Comparison of ENCODE assay signal across 8 cellular contexts in the genomic region with DNA sequence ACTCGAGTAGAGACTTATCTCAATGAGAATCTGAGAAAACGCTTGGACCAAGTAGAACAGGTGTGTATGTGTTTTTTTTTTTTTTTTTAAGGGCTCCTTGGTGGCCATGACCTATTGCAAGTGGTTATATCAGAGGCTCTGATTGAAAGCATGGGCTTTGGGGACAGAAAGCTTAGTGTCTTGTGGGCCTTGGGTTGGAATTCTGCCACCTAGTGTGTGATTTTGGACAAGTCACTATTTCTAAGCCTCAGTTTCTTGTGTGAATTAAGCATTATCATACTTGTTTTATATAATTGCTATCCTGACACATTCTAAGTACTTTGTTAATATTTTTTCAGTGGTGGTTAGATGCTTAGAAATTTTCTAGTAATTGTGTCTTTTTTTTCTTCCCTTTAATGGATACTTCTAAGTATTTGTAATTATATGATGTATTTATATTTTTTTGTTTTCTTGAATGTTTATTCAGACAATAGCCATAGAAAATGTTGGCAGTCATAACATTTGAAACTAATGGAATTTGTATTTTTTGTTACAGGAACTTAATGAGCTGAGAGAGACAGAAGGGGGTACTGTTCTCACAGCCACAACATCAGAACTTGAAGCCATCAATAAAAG. TPM values are rescaled to one million over a fixed set of nuclear protein-coding genes. Genes with fewer than 3 reads are reported as not detected.
DNase-seq lines count a peak whose midpoint lies in the region; ATAC-seq and TF ChIP-seq lines count a peak whose summit lies in the region.

No MANE protein-coding gene starts in this region.

- POLR2A ChIA-PET in activated naive CD8-positive, alpha-beta T cell treated with anti-CD3 and anti-CD28 coated beads, Interleukin-2, amount 10 ng/mL, durations not matched to agents 7 days and 5 days (lab: Charles Lee), result interaction anchor here (0.7 kb wide), 1 partner anchor 83 kb away, joined by 4 read pairs; no protein-coding TSS in a partner anchor

- peak; percentile 61 for ATAC-seq in activated naive CD8-positive, alpha-beta T cell treated with anti-CD3 and anti-CD28 coated beads, Interleukin-2, amount 10 ng/mL, durations not matched to agents 7 days and 5 days (ENCODE audit: low read depth)
- ATAC-seq in lower lobe of right lung (no peak), HG02571 (IDR thresholded peaks at IDR 0.05; ENCODE audit: unreplicated experiment) (no peak)

- H3K9me3 ChIP-seq in lower lobe of right lung, result no peaks in the 10 kb centered on the region

- peak; percentile 54 for TF ChIP-seq CTCF in HFF-Myc (IDR thresholded peaks at IDR 0.05; ENCODE audit: low read depth, low read length, missing control alignments)
- peak; percentile 46 for TF ChIP-seq CTCF in lower lobe of right lung (IDR thresholded peaks at IDR 0.05)

- H3K36me3 ChIP-seq in lower lobe of right lung, result peaks cover 97% of the 10 kb centered on the region

- no peak for DNase-seq in activated naive CD8-positive, alpha-beta T cell treated with anti-CD3 and anti-CD28 coated beads, Interleukin-2, amount 10 ng/mL, durations not matched to agents 7 days and 5 days
- DNase-seq in activated naive CD8-positive, alpha-beta T cell treated with anti-CD3 and anti-CD28 coated beads for 36 hours, result no peak
- DNase-seq in HFF-Myc (ENCODE audit: extremely low read depth, low read depth), result peak; percentile 36
- DNase-seq in NCI-H82 (lab: John Stamatoyannopoulos, UW), result peak; percentile 81
- DNase-seq in brain pericyte (ENCODE audit: low read depth, low spot score), result peak; percentile 25
- DNase-seq in lower lobe of right lung, result no peak
- no peak for DNase-seq in NCI-H2107 treated with DMSO at 0.1 percent for 48 hours (lab: John Stamatoyannopoulos, UW; ENCODE audit: unreplicated experiment)

- H3K27ac ChIP-seq in lower lobe of right lung, result no peak overlapping the region

- H3K4me1 ChIP-seq in lower lobe of right lung, result no peaks in the 10 kb centered on the region

- no peaks in the 10 kb centered on the region for H3K4me1 Mint-ChIP-seq in activated naive CD8-positive, alpha-beta T cell treated with anti-CD3 and anti-CD28 coated beads, Interleukin-2, amount 10 ng/mL, durations not matched to agents 7 days and 5 days
- H3K4me1 Mint-ChIP-seq in activated naive CD8-positive, alpha-beta T cell treated with anti-CD3 and anti-CD28 coated beads for 36 hours, result no peaks in the 10 kb centered on the region

- H3K4me3 Mint-ChIP-seq in activated naive CD8-positive, alpha-beta T cell treated with anti-CD3 and anti-CD28 coated beads, Interleukin-2, amount 10 ng/mL, durations not matched to agents 7 days and 5 days, result no peak overlapping the region
- H3K4me3 Mint-ChIP-seq in activated naive CD8-positive, alpha-beta T cell treated with anti-CD3 and anti-CD28 coated beads for 36 hours, result no peak overlapping the region

- intact Hi-C loops in lower lobe of right lung (cut with DNase I), result no loop called here

- no peaks in the 10 kb centered on the region for H3K9me3 Mint-ChIP-seq in activated naive CD8-positive, alpha-beta T cell treated with anti-CD3 and anti-CD28 coated beads, Interleukin-2, amount 10 ng/mL, durations not matched to agents 7 days and 5 days
- H3K9me3 Mint-ChIP-seq in activated naive CD8-positive, alpha-beta T cell treated with anti-CD3 and anti-CD28 coated beads for 36 hours, result no peaks in the 10 kb centered on the region

- no peaks in the 10 kb centered on the region for H3K27me3 ChIP-seq in lower lobe of right lung (ENCODE audit: low read depth)

- peaks cover 19% of the 10 kb centered on the region for H3K36me3 Mint-ChIP-seq in activated naive CD8-positive, alpha-beta T cell treated with anti-CD3 and anti-CD28 coated beads, Interleukin-2, amount 10 ng/mL, durations not matched to agents 7 days and 5 days
- peaks cover 15% of the 10 kb centered on the region for H3K36me3 Mint-ChIP-seq in activated naive CD8-positive, alpha-beta T cell treated with anti-CD3 and anti-CD28 coated beads for 36 hours

- H3K4me3 ChIP-seq in HFF-Myc (replicated peaks; ENCODE audit: low read depth, low read length) (no peak overlapping the region), lower lobe of right lung (no peak overlapping the region)

- no peak overlapping the region for H3K27ac Mint-ChIP-seq in activated naive CD8-positive, alpha-beta T cell treated with anti-CD3 and anti-CD28 coated beads, Interleukin-2, amount 10 ng/mL, durations not matched to agents 7 days and 5 days
- no peak overlapping the region for H3K27ac Mint-ChIP-seq in activated naive CD8-positive, alpha-beta T cell treated with anti-CD3 and anti-CD28 coated beads for 36 hours

- H3K27me3 Mint-ChIP-seq in activated naive CD8-positive, alpha-beta T cell treated with anti-CD3 and anti-CD28 coated beads, Interleukin-2, amount 10 ng/mL, durations not matched to agents 7 days and 5 days, result no peaks in the 10 kb centered on the region
- H3K27me3 Mint-ChIP-seq in activated naive CD8-positive, alpha-beta T cell treated with anti-CD3 and anti-CD28 coated beads for 36 hours, result no peaks in the 10 kb centered on the region

RNA-seq across cellular contexts. Expression of a gene that starts 33.1 kb away (rescaled TPM):
- 10 to 100 TPM; 66.5 to 67.7 TPM for total RNA-seq in activated naive CD8-positive, alpha-beta T cell treated with anti-CD3 and anti-CD28 coated beads, Interleukin-2, amount 10 ng/mL, durations not matched to agents 7 days and 5 days
- total RNA-seq in activated naive CD8-positive, alpha-beta T cell treated with anti-CD3 and anti-CD28 coated beads for 36 hours, result 10 to 100 TPM; 75.6 to 76.5 TPM
- total RNA-seq in lower lobe of right lung, result 33.2 TPM

RNA-seq across cellular contexts. Expression of a gene that starts 43.5 kb away (rescaled TPM):
- total RNA-seq in activated naive CD8-positive, alpha-beta T cell treated with anti-CD3 and anti-CD28 coated beads, Interleukin-2, amount 10 ng/mL, durations not matched to agents 7 days and 5 days, result under 1 TPM; 0.06 to 0.17 TPM
- total RNA-seq in activated naive CD8-positive, alpha-beta T cell treated with anti-CD3 and anti-CD28 coated beads for 36 hours, result under 1 TPM; 0.42 to 0.45 TPM
- 1.0 TPM for total RNA-seq in lower lobe of right lung

Comparison
In these comparisons a context has a peak if more than half of its experiments do, and no peak if none do; other contexts are left out.
1. DNase-seq: peak in HFF-Myc (single experiment), NCI-H82 (single experiment) and brain pericyte (single experiment); none in activated naive CD8-positive, alpha-beta T cell treated with anti-CD3 and anti-CD28 coated beads, Interleukin-2, amount 10 ng/mL, durations not matched to agents 7 days and 5 days (single experiment), activated naive CD8-positive, alpha-beta T cell treated with anti-CD3 and anti-CD28 coated beads for 36 hours (single experiment), lower lobe of right lung (single experiment) and NCI-H2107 treated with DMSO at 0.1 percent for 48 hours (single experiment).